8 cellular contexts compared by ENCODE assay signal in the genomic region with DNA sequence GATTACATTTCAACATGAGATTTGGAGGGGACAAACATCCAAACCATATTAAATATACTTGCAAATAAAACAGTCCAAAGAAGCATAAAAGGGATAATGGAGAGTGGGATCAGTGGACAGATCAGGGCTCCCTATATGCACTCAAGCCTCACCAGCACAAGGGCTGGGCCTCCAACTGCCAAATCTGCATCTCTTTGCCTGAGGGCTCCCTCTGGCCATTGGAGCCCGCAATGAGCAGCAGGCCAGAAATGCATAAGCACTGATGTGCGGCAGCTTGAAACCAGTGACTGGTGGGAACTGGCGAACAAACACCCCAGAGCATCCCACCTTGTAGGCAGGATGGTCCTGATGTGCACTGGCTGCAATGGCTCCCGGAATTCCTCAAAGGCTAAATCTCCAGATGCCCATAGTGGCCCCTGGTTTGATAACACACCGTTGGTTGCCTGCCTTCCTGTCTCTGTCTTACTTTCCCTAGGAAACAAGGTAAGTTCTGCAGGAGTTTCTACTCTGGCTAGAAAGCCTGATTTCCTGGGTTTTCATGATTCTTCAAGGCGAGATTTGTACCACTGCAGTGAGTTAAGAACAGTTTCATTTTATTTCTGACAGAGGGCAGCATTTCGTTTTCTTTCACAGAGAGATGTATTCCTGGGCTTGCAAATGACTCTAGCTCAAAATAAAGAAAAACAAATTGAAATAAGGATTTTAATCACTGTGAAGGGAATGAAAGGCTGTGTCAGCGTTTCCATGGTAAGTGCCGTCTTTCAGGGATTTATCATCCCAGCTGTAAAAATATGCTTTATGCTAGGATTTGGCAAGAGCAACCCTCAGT. TPM values are rescaled to one million over a fixed set of nuclear protein-coding genes. Genes with fewer than 3 reads are reported as not detected.
A peak's percentile ranks its signal among the peaks of the same experiment; 100 is the strongest.
DNase-seq lines count a peak whose midpoint lies in the region; ATAC-seq lines count a peak whose summit lies in the region.

No MANE protein-coding gene starts in this region.

- POLR2A ChIA-PET in CD4-positive, alpha-beta memory T cell (lab: Charles Lee; ENCODE audit: partially characterized antibody), result interaction anchor here (0.7 to 6.0 kb wide), 25 partner anchors 14 to 340 kb away, joined by 3 to 74 read pairs (median 6); a partner anchor contains a TSS

- peak; percentile 37 to 65 (median 61) for DNase-seq in CD4-positive, alpha-beta memory T cell
- DNase-seq in LHCN-M2 (ENCODE audit: low read depth) (peak; percentile 69), right cardiac atrium (no peak)
- DNase-seq in activated naive CD8-positive, alpha-beta T cell treated with anti-CD3 and anti-CD28 coated beads, Interleukin-2, amount 50 U/mL, for 24 hours, result no peak
- peak in 1 of 2 donors; percentile 46 for DNase-seq in stimulated activated effector memory CD8-positive, alpha-beta T cell treated with anti-CD3 and anti-CD28 coated beads, Interleukin-12 subunit alpha, Interleukin-12 subunit beta, amount 100 ng/mL, for 72 hours (ENCODE audit: low spot score in 2 of 2)

- H3K36me3 Mint-ChIP-seq in CD4-positive, alpha-beta memory T cell, result peaks cover 7% of the 10 kb centered on the region in 2 donors
- H3K36me3 Mint-ChIP-seq in activated naive CD8-positive, alpha-beta T cell treated with anti-CD3 and anti-CD28 coated beads, Interleukin-2, amount 50 U/mL, for 24 hours (ENCODE audit: low read depth), result peaks cover 6% of the 10 kb centered on the region
- no peaks in the 10 kb centered on the region for H3K36me3 Mint-ChIP-seq in stimulated activated effector memory CD8-positive, alpha-beta T cell treated with anti-CD3 and anti-CD28 coated beads, Interleukin-12 subunit alpha, Interleukin-12 subunit beta, amount 100 ng/mL, for 72 hours

- peak overlapping the region; percentile 92 to 100 (median 99) for H3K27ac Mint-ChIP-seq in CD4-positive, alpha-beta memory T cell
- peak overlapping the region; percentile 5 for H3K27ac Mint-ChIP-seq in activated naive CD8-positive, alpha-beta T cell treated with anti-CD3 and anti-CD28 coated beads, Interleukin-2, amount 50 U/mL, for 24 hours
- H3K27ac Mint-ChIP-seq in stimulated activated effector memory CD8-positive, alpha-beta T cell treated with anti-CD3 and anti-CD28 coated beads, Interleukin-12 subunit alpha, Interleukin-12 subunit beta, amount 100 ng/mL, for 72 hours, result peak overlapping the region; percentile 92

- WGBS in right cardiac atrium, result 35% methylated on average over 9 of the region's 9 CpGs

- H3K4me1 Mint-ChIP-seq in CD4-positive, alpha-beta memory T cell, result peaks cover 20 to 32% (median 27%) of the 10 kb centered on the region in 4 donors
- peaks cover 25% of the 10 kb centered on the region for H3K4me1 Mint-ChIP-seq in activated naive CD8-positive, alpha-beta T cell treated with anti-CD3 and anti-CD28 coated beads, Interleukin-2, amount 50 U/mL, for 24 hours
- H3K4me1 Mint-ChIP-seq in stimulated activated effector memory CD8-positive, alpha-beta T cell treated with anti-CD3 and anti-CD28 coated beads, Interleukin-12 subunit alpha, Interleukin-12 subunit beta, amount 100 ng/mL, for 72 hours, result peaks cover 16% of the 10 kb centered on the region

- H3K36me3 ChIP-seq in CD4-positive, alpha-beta memory T cell (ENCODE audit: insufficient read depth, low read length), result no peaks in the 10 kb centered on the region

- H3K9me3 ChIP-seq in CD4-positive, alpha-beta memory T cell (ENCODE audit: control insufficient read depth in 1 of 2, low read length in 2 of 2), result no peaks in the 10 kb centered on the region
- no peaks in the 10 kb centered on the region for H3K9me3 ChIP-seq in right cardiac atrium (ENCODE audit: control insufficient read depth, low read length)

- intact Hi-C loops in CD4-positive, alpha-beta memory T cell (cut with micrococcal nuclease), result loop anchor here (1.0 kb wide), 8 partner anchors 18 to 341 kb away; a partner anchor contains a TSS
- intact Hi-C loops in right cardiac atrium (cut with DNase I), result loop anchor here (5.0 to 10.0 kb wide), 3 partner anchors 213 to 343 kb away; no protein-coding TSS in a partner anchor

- H3K4me3 ChIP-seq in CD4-positive, alpha-beta memory T cell (ENCODE audit: low read length in 2 of 2), result no peak overlapping the region
- H3K4me3 ChIP-seq in right cardiac atrium (ENCODE audit: low read length), result no peak overlapping the region

- peak overlapping the region; percentile 60 for H3K27ac ChIP-seq in CD4-positive, alpha-beta memory T cell (ENCODE audit: low read depth, low read length)
- H3K27ac ChIP-seq in right cardiac atrium (ENCODE audit: low read length), result no peak overlapping the region

- H3K27me3 Mint-ChIP-seq in CD4-positive, alpha-beta memory T cell, result no peaks in the 10 kb centered on the region
- H3K27me3 Mint-ChIP-seq in activated naive CD8-positive, alpha-beta T cell treated with anti-CD3 and anti-CD28 coated beads, Interleukin-2, amount 50 U/mL, for 24 hours, result no peaks in the 10 kb centered on the region

- H3K4me1 ChIP-seq in CD4-positive, alpha-beta memory T cell (ENCODE audit: insufficient read depth, low read length), result peaks cover 27% of the 10 kb centered on the region
- no peaks in the 10 kb centered on the region for H3K4me1 ChIP-seq in right cardiac atrium (ENCODE audit: control insufficient read depth, insufficient read depth, low read length)

- peaks cover 0 to 15% (median 12%) of the 10 kb centered on the region in 8 donors for H3K9me3 Mint-ChIP-seq in CD4-positive, alpha-beta memory T cell
- H3K9me3 Mint-ChIP-seq in activated naive CD8-positive, alpha-beta T cell treated with anti-CD3 and anti-CD28 coated beads, Interleukin-2, amount 50 U/mL, for 24 hours, result peaks cover 14% of the 10 kb centered on the region
- H3K9me3 Mint-ChIP-seq in stimulated activated effector memory CD8-positive, alpha-beta T cell treated with anti-CD3 and anti-CD28 coated beads, Interleukin-12 subunit alpha, Interleukin-12 subunit beta, amount 100 ng/mL, for 72 hours, result peaks cover 10% of the 10 kb centered on the region

- peak overlapping the region in 5 of 8 donors; percentile 16 to 91 (median 88) for H3K4me3 Mint-ChIP-seq in CD4-positive, alpha-beta memory T cell
- no peak overlapping the region for H3K4me3 Mint-ChIP-seq in activated naive CD8-positive, alpha-beta T cell treated with anti-CD3 and anti-CD28 coated beads, Interleukin-2, amount 50 U/mL, for 24 hours
- H3K4me3 Mint-ChIP-seq in stimulated activated effector memory CD8-positive, alpha-beta T cell treated with anti-CD3 and anti-CD28 coated beads, Interleukin-12 subunit alpha, Interleukin-12 subunit beta, amount 100 ng/mL, for 72 hours, result peak overlapping the region; percentile 71

- H3K27me3 ChIP-seq in CD4-positive, alpha-beta memory T cell (ENCODE audit: insufficient read depth, low read length), result no peaks in the 10 kb centered on the region
- H3K27me3 ChIP-seq in right cardiac atrium (ENCODE audit: control insufficient read depth, insufficient read depth), result no peaks in the 10 kb centered on the region

- ATAC-seq in activated naive CD8-positive, alpha-beta T cell treated with anti-CD3 and anti-CD28 coated beads, Interleukin-2, amount 50 U/mL, for 24 hours, result no peak
- peak; percentile 60 to 74 for ATAC-seq in right cardiac atrium
- ATAC-seq in stimulated activated effector memory CD8-positive, alpha-beta T cell treated with anti-CD3 and anti-CD28 coated beads, Interleukin-12 subunit alpha, Interleukin-12 subunit beta, amount 100 ng/mL, for 72 hours, result peak; percentile 69
- ATAC-seq in GM21619 (IDR thresholded peaks at IDR 0.05; ENCODE audit: unreplicated experiment), result no peak
- no peak for ATAC-seq in GM18873 (IDR thresholded peaks at IDR 0.05; ENCODE audit: low FRiP score, unreplicated experiment)
- no peak for ATAC-seq in HG03520 (IDR thresholded peaks at IDR 0.05; ENCODE audit: unreplicated experiment)

- CTCF ChIA-PET in CD4-positive, alpha-beta memory T cell (lab: Charles Lee; ENCODE audit: partially characterized antibody), result interaction anchor here (0.7 to 6.7 kb wide), 53 partner anchors 9 to 1037 kb away, joined by 3 to 155 read pairs (median 5); a partner anchor contains a TSS

RNA-seq across cellular contexts. Expression of a gene that starts 56.0 kb away (rescaled TPM):
- total RNA-seq in CD4-positive, alpha-beta memory T cell, result 1 to 10 TPM; 5.4 TPM
- 1 to 10 TPM; 6.5 to 8.1 TPM for polyA plus RNA-seq in CD4-positive, alpha-beta memory T cell
- 16.1 and 16.7 TPM in 2 replicates for total RNA-seq in LHCN-M2 (2014; rRNA removed)
- 10.3 TPM for polyA plus RNA-seq in LHCN-M2 (2012)
- total RNA-seq in right cardiac atrium, result 10 to 100 TPM; 16.9 to 28.2 (median 25.0) TPM
- polyA plus RNA-seq in right cardiac atrium, result 23.4 TPM

Comparison
In these comparisons a context has a peak if more than half of its experiments do, and no peak if none do; other contexts are left out.
1. DNase-seq: peak in CD4-positive, alpha-beta memory T cell (5 of 5) and LHCN-M2 (single experiment); none in activated naive CD8-positive, alpha-beta T cell treated with anti-CD3 and anti-CD28 coated beads, Interleukin-2, amount 50 U/mL, for 24 hours (single experiment) and right cardiac atrium (0 of 3).
2. H3K27ac Mint-ChIP-seq: peak in every context shown above with its lines; median percentile 99 in CD4-positive, alpha-beta memory T cell; 92 in stimulated activated effector memory CD8-positive, alpha-beta T cell treated with anti-CD3 and anti-CD28 coated beads, Interleukin-12 subunit alpha, Interleukin-12 subunit beta, amount 100 ng/mL, for 72 hours; 5 in activated naive CD8-positive, alpha-beta T cell treated with anti-CD3 and anti-CD28 coated beads, Interleukin-2, amount 50 U/mL, for 24 hours.
3. ATAC-seq: peak in right cardiac atrium (2 of 2) and stimulated activated effector memory CD8-positive, alpha-beta T cell treated with anti-CD3 and anti-CD28 coated beads, Interleukin-12 subunit alpha, Interleukin-12 subunit beta, amount 100 ng/mL, for 72 hours (single experiment); none in activated naive CD8-positive, alpha-beta T cell treated with anti-CD3 and anti-CD28 coated beads, Interleukin-2, amount 50 U/mL, for 24 hours (single experiment), GM21619 (single experiment), GM18873 (single experiment) and HG03520 (single experiment).